ENCODE assay signal across 8 cellular contexts in genomic region chr17:7856840-7857723, GRCh38. TPM values are rescaled to one million over a fixed set of nuclear protein-coding genes. Genes with fewer than 3 reads are reported as not detected.
A peak's percentile ranks its signal among the peaks of the same experiment; 100 is the strongest.
DNase-seq lines count a peak whose midpoint lies in the region; ATAC-seq, FAIRE-seq and TF ChIP-seq lines count a peak whose summit lies in the region.

TSS of gene NAA38 (minus strand) at chr17:7857559. CDS start at chr17:7857463, 96 bp downstream.

- H3K36me3 ChIP-seq in Karpas-422 (ENCODE audit: insufficient read depth, low read length): peaks cover 10% of the 10 kb centered on the region; the same call in 1 of the 2 replicates
- H3K36me3 ChIP-seq in fibroblast of lung (ENCODE audit: control insufficient read depth, insufficient read depth, low read length): peaks cover 20% of the 10 kb centered on the region

- H2AFZ ChIP-seq in Karpas-422 (ENCODE audit: low read length) (peak within 1 kb of the TSS; percentile 75; the same call in 1 of the 2 replicates), fibroblast of lung (ENCODE audit: low read length) (peak within 1 kb of the TSS; percentile 97)

- H3K27ac Mint-ChIP-seq in naive thymus-derived CD8-positive, alpha-beta T cell: no peak within 1 kb of the TSS

- peak; percentile 8 to 53 for TF ChIP-seq CTCF in fibroblast of lung (conservative IDR thresholded peaks at IDR 0.05 in 1 of 2, IDR thresholded peaks at IDR 0.05 in 1 of 2; ENCODE audit: low read depth in 1 of 2, low read length in 2 of 2)

- H3K4me1 Mint-ChIP-seq in naive thymus-derived CD8-positive, alpha-beta T cell: peaks cover under 1 to 18% (median 12%) of the 10 kb centered on the region in 4 donors

- no peaks in the 10 kb centered on the region for H3K9me2 ChIP-seq in Karpas-422 (replicated peaks; ENCODE audit: insufficient read depth, low read length)

- H3K27me3 ChIP-seq in Karpas-422 (ENCODE audit: low read length) (no peaks in the 10 kb centered on the region), fibroblast of lung (ENCODE audit: control insufficient read depth, insufficient read depth, low read length) (no peaks in the 10 kb centered on the region)

- DNase-seq in Daoy (ENCODE audit: low read depth) (peak; percentile 96), Karpas-422 (peak; percentile 100), RCC 7860 (ENCODE audit: low spot score) (peak; percentile 99), activated T-helper 1 cell treated with Interleukin-2 at 50 U/mL for 16 hours (ENCODE audit: low read depth) (peak; percentile 85), fibroblast of lung (ENCODE audit: low read depth in 2 of 2) (peak; percentile 99 to 100)
- DNase-seq in naive thymus-derived CD8-positive, alpha-beta T cell: peak; percentile 80 to 100 (median 96)
- DNase-seq in stimulated activated naive CD4-positive, alpha-beta T cell (lab: John Stamatoyannopoulos, UW): peak; percentile 91 to 99 (median 97)

- peak within 1 kb of the TSS; percentile 76 for H3K4me3 ChIP-seq in Karpas-422 (ENCODE audit: low read length)
- H3K4me3 ChIP-seq in fibroblast of lung (replicated peaks in 1 of 4; ENCODE audit: control extremely low read depth in 1 of 4, insufficient read depth in 1 of 4, low read depth in 3 of 4, low read length in 4 of 4): peak within 1 kb of the TSS; percentile 71 to 93 (median 86)

- H3K4me1 ChIP-seq in Karpas-422 (ENCODE audit: low read length) (peaks cover 40% of the 10 kb centered on the region), fibroblast of lung (ENCODE audit: control insufficient read depth, extremely low read depth, insufficient read depth, low read length) (peaks cover 19% of the 10 kb centered on the region)

- peak; percentile 87 for FAIRE-seq in RCC 7860 (lab: Jason Lieb, UNC)

- no peaks in the 10 kb centered on the region for H4K20me1 ChIP-seq in Karpas-422 (ENCODE audit: insufficient read depth, low read depth, low read length)
- H4K20me1 ChIP-seq in fibroblast of lung (ENCODE audit: control insufficient read depth, extremely low read depth, insufficient read depth, low read length): no peaks in the 10 kb centered on the region

- H3K36me3 Mint-ChIP-seq in naive thymus-derived CD8-positive, alpha-beta T cell: peaks cover 0 to 19% (median 0%) of the 10 kb centered on the region in 3 donors

- H3K9ac ChIP-seq in Karpas-422 (ENCODE audit: low read length) (peak within 1 kb of the TSS; percentile 84), fibroblast of lung (ENCODE audit: insufficient read depth, low read length) (peak within 1 kb of the TSS; percentile 80)

- POLR2A ChIA-PET in naive thymus-derived CD8-positive, alpha-beta T cell (lab: Charles Lee): interaction anchor here (0.6 to 3.6 kb wide), 28 partner anchors 11 to 438 kb away, joined by 3 to 103 read pairs (median 4); partner anchors contain the start of genes CHD3, CNTROB, KDM6B and MPDU1

- no peak within 1 kb of the TSS for H3K4me3 Mint-ChIP-seq in naive thymus-derived CD8-positive, alpha-beta T cell

- H3K27me3 Mint-ChIP-seq in naive thymus-derived CD8-positive, alpha-beta T cell: no peaks in the 10 kb centered on the region

- H3K9me3 ChIP-seq in Karpas-422 (ENCODE audit: low read length) (no peaks in the 10 kb centered on the region), fibroblast of lung (ENCODE audit: control insufficient read depth, insufficient read depth, low read depth, low read length) (no peaks in the 10 kb centered on the region)

- H3K4me2 ChIP-seq in Karpas-422 (ENCODE audit: low read depth, low read length, poor library complexity, severe bottlenecking) (peak within 1 kb of the TSS; percentile 91), fibroblast of lung (ENCODE audit: extremely low read depth, insufficient read depth, low read length) (peak within 1 kb of the TSS; percentile 99)

- H3K79me2 ChIP-seq in Karpas-422 (ENCODE audit: low read length) (peaks cover 25% of the 10 kb centered on the region), fibroblast of lung (ENCODE audit: control insufficient read depth, insufficient read depth, low read length) (peaks cover 14% of the 10 kb centered on the region)

- H3K27ac ChIP-seq in Karpas-422 (ENCODE audit: low read length) (peak within 1 kb of the TSS; percentile 91), fibroblast of lung (ENCODE audit: insufficient read depth, low read length) (peak within 1 kb of the TSS; percentile 92)

- ATAC-seq in GM21825 (IDR thresholded peaks at IDR 0.05; ENCODE audit: unreplicated experiment): peak; percentile 65
- ATAC-seq in naive thymus-derived CD8-positive, alpha-beta T cell: peak; percentile 78 to 91

- H3K9me3 Mint-ChIP-seq in naive thymus-derived CD8-positive, alpha-beta T cell: no peaks in the 10 kb centered on the region

RNA-seq across cellular contexts. Expression of gene NAA38, which starts in this region (rescaled TPM):
- 99.2 and 136 TPM in 2 replicates for total RNA-seq in Daoy (2014; rRNA removed; shearing (Covaris generic))
- total RNA-seq in Karpas-422 (2014; rRNA removed; shearing (Covaris generic); ENCODE audit: low replicate concordance): 313 and 321 TPM in 2 replicates
- total RNA-seq in fibroblast of lung: 41.6 and 78.9 TPM in 2 replicates
- polyA plus RNA-seq in fibroblast of lung: 31.0 and 40.7 TPM in 2 replicates
- polyA plus RNA-seq in fibroblast of lung (2012): 109 and 133 TPM in 2 replicates
- 35.1 and 44.9 TPM in 2 replicates for polyA minus RNA-seq in fibroblast of lung (ENCODE audit: low replicate concordance)
- 10 to 100 TPM; 16.0 to 24.1 TPM for total RNA-seq in naive thymus-derived CD8-positive, alpha-beta T cell
- 100 to 1,000 TPM; 125 to 169 (median 152) TPM for polyA plus RNA-seq in naive thymus-derived CD8-positive, alpha-beta T cell

Comparison
In these comparisons a context has a peak if more than half of its experiments do, and no peak if none do; other contexts are left out.
1. Peak in every context shown above with its lines: DNase-seq, ATAC-seq, H3K4me3 ChIP-seq and H3K27ac ChIP-seq.